8 cellular contexts compared by ENCODE assay signal in the genomic region with DNA sequence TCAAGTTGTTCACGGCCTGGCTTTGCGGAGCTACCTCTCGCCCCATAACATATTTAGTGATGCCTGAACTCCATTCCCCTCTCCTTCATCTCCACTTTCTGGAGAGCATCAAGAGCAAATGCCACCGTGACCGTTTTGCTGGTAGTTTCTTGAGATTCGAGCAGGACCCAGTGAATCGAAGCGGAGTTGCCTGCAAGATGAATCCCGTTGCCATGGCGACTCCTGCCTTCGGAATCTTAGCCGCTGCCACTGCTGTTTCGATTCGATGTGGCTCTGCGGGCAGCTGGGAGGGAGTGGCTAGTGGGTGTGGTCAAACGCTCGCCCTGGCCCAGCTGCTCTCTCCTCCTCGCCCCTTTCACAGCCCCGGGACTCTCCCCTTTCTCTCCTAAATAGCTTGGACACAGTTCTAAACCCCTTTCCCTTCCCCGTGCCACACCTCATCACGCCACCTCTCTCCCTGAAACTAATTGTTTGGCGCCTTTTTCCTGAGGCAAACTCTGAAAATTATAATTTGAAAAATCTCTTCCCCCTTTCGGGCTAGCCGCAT. TPM values are rescaled to one million over a fixed set of nuclear protein-coding genes. Genes with fewer than 3 reads are reported as not detected.
A peak's percentile ranks its signal among the peaks of the same experiment; 100 is the strongest.
DNase-seq lines count a peak whose midpoint lies in the region; ATAC-seq and TF ChIP-seq lines count a peak whose summit lies in the region.

No MANE protein-coding gene starts in this region.

- TF ChIP-seq CTCF in esophagus squamous epithelium (IDR thresholded peaks at IDR 0.05), result no peak

- peak overlapping the region; percentile 84 to 98 (median 93) for H3K4me3 ChIP-seq in esophagus squamous epithelium

- no peaks in the 10 kb centered on the region for H3K36me3 ChIP-seq in esophagus squamous epithelium

- peak; percentile 98 for DNase-seq in DMS 273 (lab: John Stamatoyannopoulos, UW; ENCODE audit: unreplicated experiment)
- DNase-seq in HuH-7 (ENCODE audit: low spot score), result peak; percentile 90
- DNase-seq in OCI-M2 (lab: John Stamatoyannopoulos, UW; ENCODE audit: unreplicated experiment), result peak; percentile 44
- peak; percentile 76 to 81 for DNase-seq in activated T-cell treated with anti-CD3 and anti-CD28 coated beads, Interleukin-2, amount 50 U/mL, for 48 hours
- peak; percentile 30 for DNase-seq in esophagus squamous epithelium (lab: John Stamatoyannopoulos, UW)
- DNase-seq in myocyte (ENCODE audit: low read depth), result peak; percentile 97
- peak; percentile 39 for DNase-seq in stimulated activated CD8-positive, alpha-beta memory T cell treated with anti-CD3 and anti-CD28 coated beads, Interleukin-7, amount 100 ng/mL, for 24 hours (ENCODE audit: low read depth)

- ATAC-seq in GM21528 (IDR thresholded peaks at IDR 0.05; ENCODE audit: low FRiP score, unreplicated experiment), result peak; percentile 54

- intact Hi-C loops in esophagus squamous epithelium (cut with DNase I), result no loop called here

- H3K27me3 ChIP-seq in esophagus squamous epithelium, result no peaks in the 10 kb centered on the region

- 1 to 2% methylated on average over 15 to 24 of the region's 24 CpGs for WGBS in esophagus squamous epithelium, 2 donors

- peak overlapping the region; percentile 97 to 100 (median 99) for H3K27ac ChIP-seq in esophagus squamous epithelium

- no peaks in the 10 kb centered on the region for H3K9me3 ChIP-seq in esophagus squamous epithelium

- peaks cover 18 to 61% (median 25%) of the 10 kb centered on the region in 3 donors for H3K4me1 ChIP-seq in esophagus squamous epithelium

- TF ChIP-seq POLR2A in esophagus squamous epithelium (IDR thresholded peaks at IDR 0.05), result peak in 1 of 4 donors; percentile 42

RNA-seq across cellular contexts. Expression of a gene that starts 1.4 kb away (rescaled TPM):
- total RNA-seq in esophagus squamous epithelium (10 to 100 TPM; 47.2 to 91.7 (median 64.0) TPM), myocyte (16.8 and 30.1 TPM in 2 replicates)
- 10.6 TPM for polyA plus RNA-seq in myocyte (2012)

Comparison
In these comparisons a context has a peak if more than half of its experiments do, and no peak if none do; other contexts are left out.
1. Peak in every context shown above with its lines: DNase-seq, ATAC-seq, H3K4me3 ChIP-seq and H3K27ac ChIP-seq.
2. DNase-seq: peak in every context shown above with its lines; median percentile 98 in DMS 273; 97 in myocyte; 90 in HuH-7; 78 in activated T-cell treated with anti-CD3 and anti-CD28 coated beads, Interleukin-2, amount 50 U/mL, for 48 hours; 44 in OCI-M2; 39 in stimulated activated CD8-positive, alpha-beta memory T cell treated with anti-CD3 and anti-CD28 coated beads, Interleukin-7, amount 100 ng/mL, for 24 hours; 30 in esophagus squamous epithelium.